ENCODE assay signal across 1 cellular context in the genomic region with DNA sequence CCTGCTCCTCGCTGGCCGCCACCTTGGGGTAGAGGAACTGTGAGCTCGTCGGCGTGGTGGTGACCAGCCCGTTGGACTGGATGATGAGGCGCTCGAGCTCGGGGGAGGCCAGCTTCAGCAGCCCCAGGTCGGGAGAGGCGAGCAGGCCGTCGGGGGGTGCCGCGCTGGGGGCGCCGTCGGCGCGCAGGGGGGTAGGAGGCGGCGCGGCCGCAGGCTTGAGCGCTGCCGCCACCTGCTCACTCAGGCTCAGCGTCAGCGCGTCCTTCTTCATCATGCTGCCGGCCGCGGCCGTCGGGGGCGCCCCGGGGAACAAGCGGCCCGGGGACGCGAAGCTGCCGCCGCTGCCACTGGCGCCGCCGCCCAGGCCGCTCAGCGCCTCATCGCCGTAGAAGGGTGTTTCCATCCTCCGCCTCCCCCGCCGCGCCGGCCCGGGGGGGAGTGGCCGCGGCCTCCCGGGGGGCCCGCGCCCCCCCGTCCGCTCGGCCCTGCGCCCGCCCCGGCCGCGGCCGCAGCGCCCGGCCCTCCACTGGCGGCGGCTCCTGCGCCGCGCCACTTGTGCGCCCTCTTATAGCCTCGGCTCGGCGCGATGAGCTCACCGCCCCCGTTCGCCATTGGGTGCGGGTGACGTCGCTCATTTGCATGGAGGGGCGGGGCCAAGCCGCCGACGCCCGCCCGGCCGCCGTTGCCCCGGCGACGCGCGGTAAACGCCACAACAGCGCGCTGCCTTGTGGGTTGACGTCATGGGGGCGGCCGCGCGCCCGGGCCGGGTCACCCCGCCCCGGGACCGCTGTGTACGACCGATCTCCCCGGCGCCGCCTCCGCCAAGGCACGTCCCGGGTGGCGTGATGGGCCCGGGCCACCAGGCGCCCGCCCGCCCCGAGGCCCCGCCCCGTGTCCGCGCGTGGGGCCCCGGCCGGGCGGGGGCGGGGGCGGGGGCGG.
TF ChIP-seq lines count a peak whose summit lies in the region.

A gene (minus strand): TSS at position 541 of the 939 bp plus-strand sequence. CDS start 138 bp downstream, at position 403.

TF ChIP-seq in A549, 52 proteins besides CTCF, POLR2A, EP300 and RAD21 (continued from another document):
- TF ChIP-seq FOSL2 (IDR thresholded peaks at IDR 0.05) = no peak
- peak; percentile 56 for TF ChIP-seq FOSL2 (CRISPR knock-in tag; IDR thresholded peaks at IDR 0.05)
- TF ChIP-seq CBX8 (IDR thresholded peaks at IDR 0.05) = no peak
- TF ChIP-seq PHF8 (IDR thresholded peaks at IDR 0.05; ENCODE audit: borderline replicate concordance, low read depth) = peak; percentile 53; the same call in 1 of the 2 replicates
- peak; percentile 56; the same call in 1 of the 2 replicates for TF ChIP-seq TP53 (CRISPR knock-in tag; IDR thresholded peaks at IDR 0.05)
